8 cellular contexts compared by ENCODE assay signal in genomic region chr3:58167431-58168351, GRCh38. TPM values are rescaled to one million over a fixed set of nuclear protein-coding genes. Genes with fewer than 3 reads are reported as not detected.
DNase-seq lines count a peak whose midpoint lies in the region; ATAC-seq and TF ChIP-seq lines count a peak whose summit lies in the region.

No MANE protein-coding gene starts in this region.

- in situ Hi-C loops in astrocyte of the spinal cord (cut with HindIII; ENCODE audit: low sequenced_read_pairs), result no loop called here

- H3K27ac Mint-ChIP-seq in T-helper 17 cell (peak overlapping the region; percentile 16), immature natural killer cell (no peak overlapping the region)

- H3K4me1 Mint-ChIP-seq in T-helper 17 cell (peaks cover 2% of the 10 kb centered on the region), immature natural killer cell (no peaks in the 10 kb centered on the region)

- DNase-seq in NCI-H2196 (lab: John Stamatoyannopoulos, UW; ENCODE audit: unreplicated experiment) (peak; percentile 10), NCI-H2196 treated with DMSO at 0.1 percent for 48 hours (lab: John Stamatoyannopoulos, UW; ENCODE audit: unreplicated experiment) (no peak), T-helper 17 cell (peak in 1 of 3 donors; percentile 54), astrocyte of the spinal cord (ENCODE audit: low read depth, low spot score) (peak; percentile 46), immature natural killer cell (peak in 2 of 3 donors; percentile 24 to 26), NCI-H2029 treated with DMSO at 0.1 percent for 48 hours (lab: John Stamatoyannopoulos, UW) (no peak)
- peak; percentile 35 to 59 for DNase-seq in stimulated activated CD4-positive, alpha-beta T cell treated with anti-CD3 and anti-CD28 coated beads, Interleukin-15, amount 100 ng/mL, for 48 hours (ENCODE audit: low read depth in 2 of 2)

- ATAC-seq in HG03280 (IDR thresholded peaks at IDR 0.05; ENCODE audit: unreplicated experiment) (peak; percentile 83), T-helper 17 cell (peak; percentile 89)

- H3K4me3 Mint-ChIP-seq in T-helper 17 cell (no peak overlapping the region), immature natural killer cell (no peak overlapping the region)

- H3K4me3 ChIP-seq in astrocyte of the spinal cord (ENCODE audit: low read depth, low read length), result no peak overlapping the region

- H3K9me3 ChIP-seq in T-helper 17 cell (ENCODE audit: control insufficient read depth, low read length, poor library complexity, severe bottlenecking), result no peaks in the 10 kb centered on the region

- peak; percentile 94 for TF ChIP-seq CTCF in astrocyte of the spinal cord (IDR thresholded peaks at IDR 0.05; ENCODE audit: low read depth, low read length)

- no peaks in the 10 kb centered on the region for H3K9me3 Mint-ChIP-seq in immature natural killer cell

- peaks cover 2% of the 10 kb centered on the region for H3K36me3 Mint-ChIP-seq in T-helper 17 cell (ENCODE audit: low read depth)
- H3K36me3 Mint-ChIP-seq in immature natural killer cell, result peaks cover 3 to 23% (median 8%) of the 10 kb centered on the region in 3 donors

- H3K27me3 Mint-ChIP-seq in T-helper 17 cell (no peaks in the 10 kb centered on the region), immature natural killer cell (ENCODE audit: low read depth in 3 of 3) (peaks cover 0 to 4% (median 2%) of the 10 kb centered on the region in 3 donors)

RNA-seq across cellular contexts. Expression of gene DNASE1L3, which starts 43.1 kb away (rescaled TPM):
- total RNA-seq in T-helper 17 cell, result under 1 TPM in 1 of 2 donors, not detected in 1; 0.65 TPM
- 1 to 10 TPM in 1 of 3 donors, under 1 TPM in 1, not detected in 1; 0.40 to 1.7 TPM for polyA plus RNA-seq in immature natural killer cell

Comparison
In these comparisons a context has a peak if more than half of its experiments do, and no peak if none do; other contexts are left out.
1. DNase-seq: peak in NCI-H2196 (single experiment), astrocyte of the spinal cord (single experiment), immature natural killer cell (2 of 3) and stimulated activated CD4-positive, alpha-beta T cell treated with anti-CD3 and anti-CD28 coated beads, Interleukin-15, amount 100 ng/mL, for 48 hours (2 of 2); none in NCI-H2196 treated with DMSO at 0.1 percent for 48 hours (single experiment) and NCI-H2029 treated with DMSO at 0.1 percent for 48 hours (single experiment).